Comparison of ENCODE assay signal across 8 cellular contexts in the genomic region with DNA sequence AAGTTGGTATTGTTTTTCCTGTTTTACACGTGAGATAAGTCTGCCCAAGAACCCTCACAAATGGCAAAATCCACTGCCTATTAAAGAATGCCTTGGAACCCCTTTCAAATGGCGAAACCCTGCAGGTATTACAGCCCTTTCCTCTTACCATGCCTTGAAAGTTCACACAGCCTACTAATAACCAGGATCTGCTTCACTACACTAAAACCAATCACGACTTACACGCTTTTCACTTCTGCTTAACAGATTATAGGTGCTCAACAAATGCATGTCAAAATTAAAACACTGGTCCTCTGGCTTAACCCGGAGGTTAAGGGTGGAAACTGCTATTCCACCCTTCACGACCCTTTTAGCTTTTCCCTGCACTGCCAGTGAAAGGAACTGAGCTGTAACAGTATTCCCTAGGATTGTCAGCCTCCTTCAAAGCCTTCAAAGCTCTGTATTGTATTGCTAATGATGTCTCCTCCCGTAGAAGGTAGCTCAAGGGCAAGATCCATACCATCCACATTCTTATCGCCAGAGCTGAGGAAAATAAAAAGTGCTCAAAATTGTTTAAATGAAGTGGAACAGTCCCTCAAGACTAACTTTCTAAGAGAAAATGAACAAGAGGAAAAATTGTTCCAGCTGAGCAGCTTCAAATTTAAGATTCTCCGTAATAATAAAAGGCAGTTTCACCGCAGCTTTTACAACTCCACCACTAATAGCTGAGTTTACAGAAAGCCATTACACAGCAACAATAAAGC. TPM values are rescaled to one million over a fixed set of nuclear protein-coding genes. Genes with fewer than 3 reads are reported as not detected.
DNase-seq lines count a peak whose midpoint lies in the region; ATAC-seq and TF ChIP-seq lines count a peak whose summit lies in the region.

No MANE protein-coding gene starts in this region.

- H3K4me1 ChIP-seq in OCI-LY3 (ENCODE audit: low read length) (peaks cover 31% of the 10 kb centered on the region), endocrine pancreas (ENCODE audit: control insufficient read depth, insufficient read depth, low read length) (peaks cover 13% of the 10 kb centered on the region)
- H3K4me1 ChIP-seq in naive thymus-derived CD4-positive, alpha-beta T cell (ENCODE audit: control insufficient read depth in 2 of 2, insufficient read depth in 2 of 2, low read length in 2 of 2), result peaks cover 9 to 18% of the 10 kb centered on the region in 2 donors

- no peak for ATAC-seq in naive thymus-derived CD4-positive, alpha-beta T cell
- no peak for ATAC-seq in GM21825 (IDR thresholded peaks at IDR 0.05; ENCODE audit: unreplicated experiment)

- no peak overlapping the region for H3K27ac ChIP-seq in OCI-LY3 (ENCODE audit: low read length)
- peak overlapping the region; percentile 82 for H3K27ac ChIP-seq in naive thymus-derived CD4-positive, alpha-beta T cell (ENCODE audit: low read depth, low read length)

- POLR2A ChIA-PET in naive thymus-derived CD4-positive, alpha-beta T cell (lab: Charles Lee), result interaction anchor here (0.7 to 1.4 kb wide), 6 partner anchors 14 to 167 kb away, joined by 3 to 5 read pairs (median 3); no protein-coding TSS in a partner anchor

- no peaks in the 10 kb centered on the region for H3K36me3 ChIP-seq in OCI-LY3 (replicated peaks; ENCODE audit: low read depth, low read length)
- H3K36me3 ChIP-seq in endocrine pancreas (ENCODE audit: control insufficient read depth, insufficient read depth, low read length), result no peaks in the 10 kb centered on the region
- peaks cover 0 to 9% (median 0%) of the 10 kb centered on the region in 3 experiments for H3K36me3 ChIP-seq in naive thymus-derived CD4-positive, alpha-beta T cell (ENCODE audit: control insufficient read depth in 2 of 3, insufficient read depth in 3 of 3, low read length in 3 of 3)

- intact Hi-C loops in naive thymus-derived CD4-positive, alpha-beta T cell (cut with micrococcal nuclease), result loop anchor here (1.0 to 10.0 kb wide), 10 partner anchors 34 to 1896 kb away; a partner anchor contains a TSS

- peak overlapping the region; percentile 93 to 98 (median 96) for H3K27ac Mint-ChIP-seq in naive thymus-derived CD4-positive, alpha-beta T cell

- CTCF ChIA-PET in naive thymus-derived CD4-positive, alpha-beta T cell (lab: Charles Lee), result interaction anchor here (0.5 to 0.8 kb wide), 3 partner anchors 23 to 66 kb away, joined by 3 read pairs; no protein-coding TSS in a partner anchor

- H3K9me3 ChIP-seq in OCI-LY3 (ENCODE audit: insufficient read depth, low read length) (no peaks in the 10 kb centered on the region), endocrine pancreas (ENCODE audit: control insufficient read depth, low read length) (no peaks in the 10 kb centered on the region)
- no peaks in the 10 kb centered on the region for H3K9me3 ChIP-seq in naive thymus-derived CD4-positive, alpha-beta T cell (ENCODE audit: control insufficient read depth in 2 of 3, low read length in 3 of 3)

- H3K27me3 Mint-ChIP-seq in naive thymus-derived CD4-positive, alpha-beta T cell, result no peaks in the 10 kb centered on the region

- H3K4me3 Mint-ChIP-seq in naive thymus-derived CD4-positive, alpha-beta T cell, result peak overlapping the region; percentile 89 to 99 (median 98)

- H3K4me3 ChIP-seq in OCI-LY3 (ENCODE audit: low read length) (peak overlapping the region; percentile 98), endocrine pancreas (ENCODE audit: control insufficient read depth, insufficient read depth, low read length) (peak overlapping the region; percentile 99)
- peak overlapping the region; percentile 82 for H3K4me3 ChIP-seq in naive thymus-derived CD4-positive, alpha-beta T cell (ENCODE audit: low read length)

- peak overlapping the region; percentile 96 for H3K4me2 ChIP-seq in OCI-LY3 (ENCODE audit: low read length)

- peaks cover 0 to 4% (median 0%) of the 10 kb centered on the region in 11 donors for H3K9me3 Mint-ChIP-seq in naive thymus-derived CD4-positive, alpha-beta T cell

- H3K27me3 ChIP-seq in OCI-LY3 (ENCODE audit: low read depth, low read length), result peaks cover 15% of the 10 kb centered on the region
- H3K27me3 ChIP-seq in endocrine pancreas (ENCODE audit: control insufficient read depth, insufficient read depth, low read length), result no peaks in the 10 kb centered on the region
- no peaks in the 10 kb centered on the region for H3K27me3 ChIP-seq in naive thymus-derived CD4-positive, alpha-beta T cell (ENCODE audit: control insufficient read depth in 2 of 2, insufficient read depth in 2 of 2, low read length in 2 of 2)

- peak overlapping the region; percentile 82 for H3K9ac ChIP-seq in OCI-LY3 (ENCODE audit: low read length)
- peak overlapping the region; percentile 100 for H3K9ac ChIP-seq in endocrine pancreas (ENCODE audit: control insufficient read depth, insufficient read depth, low read length)

- TF ChIP-seq CTCF in OCI-LY3 (IDR thresholded peaks at IDR 0.05; ENCODE audit: low read depth, low read length), result no peak

- peaks cover 4% of the 10 kb centered on the region; the same call in 1 of the 2 replicates for H3K79me2 ChIP-seq in OCI-LY3 (ENCODE audit: low read length)

- H3K4me1 Mint-ChIP-seq in naive thymus-derived CD4-positive, alpha-beta T cell, result peaks cover 38 to 67% (median 60%) of the 10 kb centered on the region in 7 donors

- peak; percentile 15 for DNase-seq in DMS53 (lab: John Stamatoyannopoulos, UW)
- DNase-seq in DMS53 treated with DMSO at 0.1 percent for 48 hours (lab: John Stamatoyannopoulos, UW; ENCODE audit: unreplicated experiment), result no peak
- DNase-seq in naive thymus-derived CD4-positive, alpha-beta T cell, result no peak
- DNase-seq in kidney glomerular epithelial cell (lab: John Stamatoyannopoulos, UW), result no peak
- no peak for DNase-seq in activated CD4-positive, alpha-beta T cell treated with anti-CD3 and anti-CD28 coated beads, Interleukin-2, amount 50 U/mL, for 4 hours

- H4K20me1 ChIP-seq in OCI-LY3 (ENCODE audit: insufficient read depth, low read length), result peaks cover 25% of the 10 kb centered on the region; the same call in 1 of the 2 replicates

- H3K36me3 Mint-ChIP-seq in naive thymus-derived CD4-positive, alpha-beta T cell, result peaks cover 0 to 21% (median 13%) of the 10 kb centered on the region in 5 donors

- peak overlapping the region; percentile 98 for H2AFZ ChIP-seq in OCI-LY3 (ENCODE audit: low read depth, low read length)

RNA-seq across cellular contexts. Expression of a gene that starts 1.0 kb away (rescaled TPM):
- total RNA-seq in naive thymus-derived CD4-positive, alpha-beta T cell, result 10 to 100 TPM; 17.2 to 30.1 (median 25.9) TPM
- 10 to 100 TPM; 11.6 to 12.1 TPM for polyA plus RNA-seq in naive thymus-derived CD4-positive, alpha-beta T cell
